In genomic region chr19:14781713-14782536, GRCh38 we compare ENCODE assay signal across 15 cellular contexts. TPM values are rescaled to one million over a fixed set of nuclear protein-coding genes. Genes with fewer than 3 reads are reported as not detected.
"Had no signal": no experiment of that assay in that cellular context is flagged by ENCODE, and none has a peak within 500 bp of the region (broad histone marks: within the 10 kb centered on the region; RNA-seq: fewer than 3 reads in every experiment).

No MANE protein-coding gene starts in this region.

RNA-seq across cellular contexts. Expression of gene ADGRE2, which starts 3.6 kb away (rescaled TPM):
- total RNA-seq: progenitor cell of endocrine pancreas had no signal
- polyA plus RNA-seq: neural cell had no signal

RNA-seq across cellular contexts. Expression of gene OR7A5, which starts 53.1 kb away (rescaled TPM):
- total RNA-seq: natural killer cell, occipital lobe, osteoblast, progenitor cell of endocrine pancreas, psoas muscle, renal cortical epithelial cell, right cardiac atrium, right lobe of liver, sigmoid colon, skeletal muscle tissue, transverse colon, upper lobe of right lung had no signal
- polyA plus RNA-seq: neural cell, ovary, sigmoid colon, small intestine had no signal

RNA-seq across cellular contexts. Expression of gene OR7C1, which starts 53.1 kb away (rescaled TPM):
- total RNA-seq: natural killer cell, occipital lobe, osteoblast, progenitor cell of endocrine pancreas, renal cortical epithelial cell, right cardiac atrium, skeletal muscle tissue, upper lobe of right lung had no signal
- polyA plus RNA-seq: neural cell, small intestine had no signal
